In the genomic region with DNA sequence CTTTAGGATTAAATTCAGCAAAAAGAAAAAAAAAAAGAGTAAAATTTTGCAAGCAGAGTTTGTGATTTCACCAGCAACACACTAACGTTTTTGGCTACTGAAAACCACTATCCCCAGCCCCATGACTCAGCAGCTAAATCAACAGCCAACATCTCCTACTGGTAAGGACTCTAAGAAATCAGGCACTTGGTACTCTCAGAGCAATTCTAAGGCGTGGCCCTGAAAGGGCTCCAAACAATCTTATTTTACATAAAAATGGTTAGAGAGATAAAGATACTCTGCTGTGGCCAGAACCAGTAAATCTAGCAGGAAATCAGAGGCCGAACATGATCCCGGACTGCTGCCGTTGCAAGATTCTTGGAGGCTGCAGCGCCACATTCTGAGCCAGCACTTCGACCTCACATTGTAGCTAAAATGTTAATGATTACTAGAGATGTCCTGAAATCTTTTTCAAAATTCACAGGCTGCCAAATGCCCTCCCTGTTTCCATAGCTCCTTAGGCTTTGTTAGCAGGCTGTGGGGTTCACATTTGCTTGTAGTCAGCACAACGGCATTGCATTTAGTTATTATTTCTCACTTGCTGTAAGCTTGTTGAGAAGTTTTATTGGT, we compare ENCODE assay signal across 1 cellular context.
TF ChIP-seq lines count a peak whose summit lies in the region.

No MANE protein-coding gene starts in this region.

TF ChIP-seq in H1, 55 proteins besides CTCF, POLR2A, EP300 and RAD21 (continued from another document):
- TF ChIP-seq TAF7 (optimal IDR thresholded peaks at IDR 0.05; ENCODE audit: borderline replicate concordance, low read depth, low read length), result no peak
TF ChIP-seq in H1: peak in this region for 2.
